19 cellular contexts compared by ENCODE assay signal in the genomic region with DNA sequence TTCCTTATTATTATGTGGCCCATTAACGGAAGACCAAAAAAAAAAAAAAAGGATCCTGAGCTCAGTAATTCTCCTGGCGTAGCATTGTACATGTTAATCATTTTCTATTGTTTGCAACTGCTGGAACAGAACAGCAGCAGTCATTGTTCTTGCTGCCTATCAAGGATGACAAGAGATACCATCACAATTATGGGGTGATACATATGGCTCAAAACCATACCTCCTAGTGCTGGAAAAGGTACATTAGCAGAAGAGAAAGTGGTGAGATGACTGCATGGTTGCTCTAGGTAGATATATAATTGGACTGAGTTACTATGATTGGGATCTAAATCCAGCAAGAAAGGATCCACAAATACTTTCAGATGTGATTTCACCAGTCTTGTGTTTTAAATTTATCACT. TPM values are rescaled to one million over a fixed set of nuclear protein-coding genes. Genes with fewer than 3 reads are reported as not detected.
DNase-seq lines count a peak whose midpoint lies in the region; ATAC-seq, FAIRE-seq and TF ChIP-seq lines count a peak whose summit lies in the region.
"Had no signal": no experiment of that assay in that cellular context is flagged by ENCODE, and none has a peak within 500 bp of the region (broad histone marks: within the 10 kb centered on the region; RNA-seq: fewer than 3 reads in every experiment).

No MANE protein-coding gene starts in this region.

- H2AFZ ChIP-seq in SK-N-SH (ENCODE audit: low read depth) = no peak overlapping the region
- no peak overlapping the region for H2AFZ ChIP-seq in GM12878 (ENCODE audit: control insufficient read depth, low read depth, low read length)
- H2AFZ ChIP-seq: GM23338 had no signal

- 77% methylated on average over 2 of the region's 2 CpGs for WGBS in SK-N-SH (ENCODE audit: low lambda C conversion rate)
- 27% methylated on average over 2 of the region's 2 CpGs for WGBS in GM12878 (ENCODE audit: insufficient coverage, insufficient replicate concordance, low lambda C conversion rate, missing lambda C conversion rate)

- no peaks in the 10 kb centered on the region for H3K9me3 Mint-ChIP-seq in activated naive CD8-positive, alpha-beta T cell treated with anti-CD3 and anti-CD28 coated beads, Interleukin-2, amount 50 U/mL, for 24 hours
- H3K9me3 Mint-ChIP-seq: CD8-positive, alpha-beta T cell; GM23338 had no signal

- H3K4me2 ChIP-seq in SK-N-SH = no peak overlapping the region
- H3K4me2 ChIP-seq in GM12878 (ENCODE audit: control insufficient read depth, insufficient read depth) = no peak overlapping the region
- H3K4me2 ChIP-seq: BLaER1 treated with 17β-estradiol and CSF1 and Interleukin-3, amounts not matched to agents 10 nM and 100 nM; GM23338 had no signal

- no TSS peak for BruUV-seq in GM12878 (replicated peaks; lab: Mats Ljungman, UMichigan)

- H3K4me3 ChIP-seq in SK-N-SH (ENCODE audit: low read depth in 2 of 2, low read length in 1 of 2) = no peak overlapping the region
- H3K4me3 ChIP-seq in GM12878 = no peak overlapping the region
- H3K4me3 ChIP-seq: BLaER1 treated with 17β-estradiol and CSF1 and Interleukin-3, amounts not matched to agents 10 nM and 100 nM; GM23338 had no signal

- POLR2A ChIA-PET in SK-N-SH (lab: Yijun Ruan, JAX) (no interaction called here), GM12878 (lab: Charles Lee) (interaction anchor here (0.6 to 1.5 kb wide), 2 partner anchors 12 to 496 kb away, joined by 3 to 5 read pairs; no protein-coding TSS in a partner anchor)

- H3K36me3 Mint-ChIP-seq in activated naive CD8-positive, alpha-beta T cell treated with anti-CD3 and anti-CD28 coated beads, Interleukin-2, amount 50 U/mL, for 24 hours (ENCODE audit: low read depth) = no peaks in the 10 kb centered on the region
- H3K36me3 Mint-ChIP-seq: CD8-positive, alpha-beta T cell had no signal

- no peak overlapping the region for H3K27ac Mint-ChIP-seq in activated naive CD8-positive, alpha-beta T cell treated with anti-CD3 and anti-CD28 coated beads, Interleukin-2, amount 50 U/mL, for 24 hours
- H3K27ac Mint-ChIP-seq: B cell; CD8-positive, alpha-beta T cell; GM23338 had no signal

- peaks cover 3% of the 10 kb centered on the region for H3K27me3 Mint-ChIP-seq in activated naive CD8-positive, alpha-beta T cell treated with anti-CD3 and anti-CD28 coated beads, Interleukin-2, amount 50 U/mL, for 24 hours

- no peaks in the 10 kb centered on the region for H3K79me2 ChIP-seq in SK-N-SH (ENCODE audit: insufficient read depth)
- H3K79me2 ChIP-seq in GM12878 (ENCODE audit: control insufficient read depth, insufficient read depth, low read length) = no peaks in the 10 kb centered on the region

- H3K27me3 ChIP-seq in SK-N-SH (ENCODE audit: insufficient read depth) (peaks cover 15% of the 10 kb centered on the region; the same call in 1 of the 2 replicates), GM12878 (replicated peaks in 1 of 2; ENCODE audit: control insufficient read depth in 2 of 2, insufficient read depth in 2 of 2, low read length in 1 of 2) (0 out of 4 replicates have a peak, but pooled peaks cover 0 to 2% of the 10 kb centered on the region in 2 experiments)
- H3K27me3 ChIP-seq: BLaER1 treated with 17β-estradiol and CSF1 and Interleukin-3, amounts not matched to agents 10 nM and 100 nM had no signal

- TF ChIP-seq EP300 in SK-N-SH (IDR thresholded peaks at IDR 0.05; ENCODE audit: borderline replicate concordance in 1 of 2, low read depth in 1 of 2, low read length in 1 of 2) (no peak), GM12878 (IDR thresholded peaks at IDR 0.05; ENCODE audit: borderline replicate concordance in 1 of 2, control insufficient read depth in 1 of 2, low read depth in 2 of 2, low read length in 2 of 2) (peak in 1 of 2 experiments; percentile 64; a peak in 1 of 4 replicates)

- in situ Hi-C loops in GM12878 (cut with MboI) = no loop called here

- SMC1A ChIA-PET in GM12878 (lab: Charles Lee; ENCODE audit: uncharacterized antibody, unreplicated experiment) = interaction anchor here (0.6 to 2.5 kb wide), 3 partner anchors 47 to 88 kb away, joined by 3 to 11 read pairs (median 3); no protein-coding TSS in a partner anchor

- no peaks in the 10 kb centered on the region for H3K9me3 ChIP-seq in SK-N-SH
- no peaks in the 10 kb centered on the region for H3K9me3 ChIP-seq in GM12878 (replicated peaks; ENCODE audit: control insufficient read depth, insufficient read depth, low read length)
- H3K9me3 ChIP-seq: BLaER1 treated with 17β-estradiol and CSF1 and Interleukin-3, amounts not matched to agents 10 nM and 100 nM had no signal

- H3K4me1 ChIP-seq in SK-N-SH (ENCODE audit: control insufficient read depth in 1 of 2, insufficient read depth in 2 of 2, low read depth in 1 of 2, low read length in 1 of 2) (no peaks in the 10 kb centered on the region; a peak in 1 of 4 replicates), GM12878 (ENCODE audit: control insufficient read depth, insufficient read depth, low read length) (no peaks in the 10 kb centered on the region)

- no peaks in the 10 kb centered on the region for H4K20me1 ChIP-seq in SK-N-SH (ENCODE audit: insufficient read depth)
- no peaks in the 10 kb centered on the region; the same call in 1 of the 2 replicates for H4K20me1 ChIP-seq in GM12878 (ENCODE audit: control insufficient read depth, insufficient read depth)
- H4K20me1 ChIP-seq: BLaER1 treated with 17β-estradiol and CSF1 and Interleukin-3, amounts not matched to agents 10 nM and 100 nM had no signal

- FAIRE-seq in GM12878 (lab: Jason Lieb, UNC) = no peak
- FAIRE-seq: GM12891, GM19239, H54 had no signal

- H3K36me3 ChIP-seq in SK-N-SH (replicated peaks in 1 of 2; ENCODE audit: control insufficient read depth in 1 of 2, insufficient read depth in 2 of 2, low read length in 1 of 2) (no peaks in the 10 kb centered on the region), GM12878 (ENCODE audit: control insufficient read depth in 2 of 2, insufficient read depth in 2 of 2, low read length in 1 of 2) (no peaks in the 10 kb centered on the region)
- H3K36me3 ChIP-seq: BLaER1 treated with 17β-estradiol and CSF1 and Interleukin-3, amounts not matched to agents 10 nM and 100 nM had no signal

- no peak for ATAC-seq in SK-N-SH treated with all-trans-retinoic acid at 6 μM for 48 hours
- ATAC-seq in GM12878 = peak; percentile 85
- peak; percentile 32 for ATAC-seq in left colon
- ATAC-seq in activated naive CD8-positive, alpha-beta T cell treated with anti-CD3 and anti-CD28 coated beads, Interleukin-2, amount 50 U/mL, for 24 hours = no peak
- ATAC-seq: CD8-positive, alpha-beta T cell; GM23338 had no signal

- no peak for TF ChIP-seq POLR2A in GM12878 (IDR thresholded peaks at IDR 0.05; ENCODE audit: low read depth, low read length)

- H3K27ac ChIP-seq in SK-N-SH (ENCODE audit: low read depth in 2 of 2, low read length in 1 of 2) = no peak overlapping the region
- no peak overlapping the region for H3K27ac ChIP-seq in GM12878 (ENCODE audit: control insufficient read depth, insufficient read depth)
- H3K27ac ChIP-seq: BLaER1 treated with 17β-estradiol and CSF1 and Interleukin-3, amounts not matched to agents 10 nM and 100 nM had no signal

- intact Hi-C loops in GM12878 (cut with micrococcal nuclease; ENCODE audit: unreplicated experiment) (no loop called here), left colon (cut with DNase I, micrococcal nuclease) (no loop called here)

- H3K4me3 Mint-ChIP-seq in activated naive CD8-positive, alpha-beta T cell treated with anti-CD3 and anti-CD28 coated beads, Interleukin-2, amount 50 U/mL, for 24 hours = no peak overlapping the region
- H3K4me3 Mint-ChIP-seq: B cell; CD8-positive, alpha-beta T cell; GM23338 had no signal

- RAD21 ChIA-PET in GM12878 (lab: Charles Lee; ENCODE audit: unreplicated experiment) = interaction anchor here (1.2 kb wide), 1 partner anchor 19 kb away, joined by 4 read pairs; no protein-coding TSS in a partner anchor

- no peaks in the 10 kb centered on the region for H3F3A ChIP-seq in SK-N-SH (replicated peaks; ENCODE audit: insufficient read depth)

- TF ChIP-seq RAD21 in SK-N-SH (IDR thresholded peaks at IDR 0.05; ENCODE audit: low read length) (no peak), GM12878 (IDR thresholded peaks at IDR 0.05; ENCODE audit: insufficient read depth, low read depth, low read length) (no peak)

- H3K9me2 ChIP-seq in SK-N-SH = no peaks in the 10 kb centered on the region

- peak; percentile 24 for DNase-seq in SK-N-SH
- DNase-seq in GM12878 (ENCODE audit: low read depth, low spot score) = no peak
- DNase-seq in left colon = no peak
- peak; percentile 36 for DNase-seq in superior temporal gyrus (ENCODE audit: extremely low spot score)
- no peak for DNase-seq in activated naive CD8-positive, alpha-beta T cell treated with anti-CD3 and anti-CD28 coated beads, Interleukin-2, amount 50 U/mL, for 24 hours
- no peak for DNase-seq in SHP77 treated with DMSO at 0.1 percent for 48 hours (lab: John Stamatoyannopoulos, UW)
- DNase-seq: Calu3; CD8-positive, alpha-beta T cell; DMS79 treated with DMSO at 0.1 percent for 48 hours; GF-D8; HCEC 1CT had no signal

- peaks cover 16% of the 10 kb centered on the region for H3K4me1 Mint-ChIP-seq in activated naive CD8-positive, alpha-beta T cell treated with anti-CD3 and anti-CD28 coated beads, Interleukin-2, amount 50 U/mL, for 24 hours
- H3K4me1 Mint-ChIP-seq: B cell had no signal

- H3K9ac ChIP-seq in SK-N-SH (no peak overlapping the region), GM12878 (ENCODE audit: control insufficient read depth, insufficient read depth, low read length) (no peak overlapping the region)
- H3K9ac ChIP-seq: BLaER1 treated with 17β-estradiol and CSF1 and Interleukin-3, amounts not matched to agents 10 nM and 100 nM had no signal

- CTCF ChIA-PET in SK-N-SH (lab: Yijun Ruan, JAX) = interaction anchor here (0.7 to 2.1 kb wide), 2 partner anchors 27 to 33 kb away, joined by 3 to 6 read pairs; no protein-coding TSS in a partner anchor
- CTCF ChIA-PET in GM12878 (lab: Yijun Ruan, JAX) = interaction anchor here (0.6 to 3.9 kb wide), 3 partner anchors 13 to 32 kb away, joined by 3 to 12 read pairs (median 8); a partner anchor contains a TSS

- TF ChIP-seq CTCF in SK-N-SH (IDR thresholded peaks at IDR 0.05) = no peak
- TF ChIP-seq CTCF in GM12878 (IDR thresholded peaks at IDR 0.05 in 2 of 3, conservative IDR thresholded peaks at IDR 0.05 in 1 of 3; ENCODE audit: control insufficient read depth in 2 of 3, extremely low read depth in 1 of 3, insufficient read depth in 1 of 3, low read depth in 3 of 3, low read length in 3 of 3) = no peak

RNA-seq across cellular contexts. Expression of a gene that starts 13.3 kb away (rescaled TPM):
- 0.02 TPM in 1 of 2 replicates, not detected in the other for polyA plus RNA-seq in SK-N-SH (2012; rRNA removed)
- 0.01 and 0.22 TPM in 2 replicates for polyA plus RNA-seq in SK-N-SH (2012; cell fraction: cytosol; rRNA removed)
- polyA plus RNA-seq in SK-N-SH (2012; cell fraction: nucleus; rRNA removed) = 0.04 and 0.14 TPM in 2 replicates
- 15.8 and 18.4 TPM in 2 replicates for total RNA-seq in GM12878 (2013; cell fraction: nucleolus; rRNA removed)
- 0.38 and 0.45 TPM in 2 replicates for total RNA-seq in GM12878 (2014; rRNA removed)
- 0.89 and 1.3 TPM in 2 replicates for total RNA-seq in GM12878 (2014; rRNA removed; fragmentation: Illumina TruSeq; extraction: Trizol)
- total RNA-seq in GM12878 (2021) = 0.56 and 0.69 TPM in 2 replicates
- polyA plus RNA-seq in GM12878 (2011; ENCODE audit: low read depth) = not detected
- 5.3 and 5.8 TPM in 2 replicates for polyA plus RNA-seq in GM12878 (2011; rRNA removed)
- polyA plus RNA-seq in GM12878 (2011; cell fraction: cytosol; rRNA removed) = 4.3 and 9.8 TPM in 2 replicates
- polyA plus RNA-seq in GM12878 (2011; cell fraction: nucleus; rRNA removed) = 8.7 and 9.9 TPM in 2 replicates
- polyA plus RNA-seq in GM12878 (2012) = 0.04 TPM in 1 of 2 replicates, not detected in the other
- 0.93 and 1.9 TPM in 2 replicates for polyA plus RNA-seq in GM12878 (2014; fragmentation: Illumina TruSeq; extraction: Trizol)
- polyA plus RNA-seq in GM12878 (2014; fragmentation: Nextera tagmentation; extraction: Ambion mirVana) = under 1 TPM; 0.34 to 0.51 TPM
- polyA plus RNA-seq in GM12878 (2014; rRNA removed) = 0.72 and 1.1 TPM in 2 replicates
- polyA plus RNA-seq in GM12878 (2016; fragmentation: Nextera tagmentation; extraction: Ambion mirVana) = 1 to 10 TPM in 1 of 2 experiments, under 1 TPM in 1; 0.60 to 1.2 TPM
- 6.9 and 9.6 TPM in 2 replicates for polyA minus RNA-seq in GM12878 (2011; rRNA and poly(A)+ RNA removed)
- polyA minus RNA-seq in GM12878 (2011; cell fraction: cytosol; rRNA and poly(A)+ RNA removed) = 1.2 and 2.4 TPM in 2 replicates
- polyA minus RNA-seq in GM12878 (2011; cell fraction: nucleus; rRNA and poly(A)+ RNA removed) = 6.2 and 7.3 TPM in 2 replicates
- total RNA-seq in left colon = 1 to 10 TPM; 1.3 to 3.5 TPM
- total RNA-seq: A172, B cell had no signal

Comparison
In these comparisons a context has a peak if more than half of its experiments do, and no peak if none do; other contexts are left out.
1. DNase-seq: peak in SK-N-SH (single experiment) and superior temporal gyrus (single experiment); none in GM12878 (single experiment), left colon (0 of 2), activated naive CD8-positive, alpha-beta T cell treated with anti-CD3 and anti-CD28 coated beads, Interleukin-2, amount 50 U/mL, for 24 hours (single experiment) and SHP77 treated with DMSO at 0.1 percent for 48 hours (single experiment).
2. ATAC-seq: peak in GM12878 (single experiment) and left colon (single experiment); none in SK-N-SH treated with all-trans-retinoic acid at 6 μM for 48 hours (single experiment) and activated naive CD8-positive, alpha-beta T cell treated with anti-CD3 and anti-CD28 coated beads, Interleukin-2, amount 50 U/mL, for 24 hours (single experiment).